In genomic region chr3:133515127-133515526, GRCh38 we compare ENCODE assay signal across 2 cellular contexts.
A peak's percentile ranks its signal among the peaks of the same experiment; 100 is the strongest.
TF ChIP-seq lines count a peak whose summit lies in the region.

No MANE protein-coding gene starts in this region.

TF ChIP-seq in IMR-90, 13 proteins besides CTCF, POLR2A, EP300 and RAD21:
- no peak for TF ChIP-seq FOS (IDR thresholded peaks at IDR 0.05; ENCODE audit: low read depth, low read length)
- TF ChIP-seq BHLHE40 (IDR thresholded peaks at IDR 0.05; ENCODE audit: low read depth, low read length), result no peak

TF ChIP-seq in GM12878, 131 proteins besides CTCF, POLR2A, EP300 and RAD21:
- TF ChIP-seq REST (IDR thresholded peaks at IDR 0.05; ENCODE audit: low read depth, low read length) (no peak), SPI1 (IDR thresholded peaks at IDR 0.05; ENCODE audit: borderline replicate concordance, insufficient read depth, low read depth, low read length) (no peak), PKNOX1 (IDR thresholded peaks at IDR 0.05) (no peak), IKZF1 (conservative IDR thresholded peaks at IDR 0.05) (no peak), HDGF (IDR thresholded peaks at IDR 0.05) (0 out of 2 replicates have a peak, but pooled peaks have one; percentile 32)
